ENCODE assay signal across 9 cellular contexts in the genomic region with DNA sequence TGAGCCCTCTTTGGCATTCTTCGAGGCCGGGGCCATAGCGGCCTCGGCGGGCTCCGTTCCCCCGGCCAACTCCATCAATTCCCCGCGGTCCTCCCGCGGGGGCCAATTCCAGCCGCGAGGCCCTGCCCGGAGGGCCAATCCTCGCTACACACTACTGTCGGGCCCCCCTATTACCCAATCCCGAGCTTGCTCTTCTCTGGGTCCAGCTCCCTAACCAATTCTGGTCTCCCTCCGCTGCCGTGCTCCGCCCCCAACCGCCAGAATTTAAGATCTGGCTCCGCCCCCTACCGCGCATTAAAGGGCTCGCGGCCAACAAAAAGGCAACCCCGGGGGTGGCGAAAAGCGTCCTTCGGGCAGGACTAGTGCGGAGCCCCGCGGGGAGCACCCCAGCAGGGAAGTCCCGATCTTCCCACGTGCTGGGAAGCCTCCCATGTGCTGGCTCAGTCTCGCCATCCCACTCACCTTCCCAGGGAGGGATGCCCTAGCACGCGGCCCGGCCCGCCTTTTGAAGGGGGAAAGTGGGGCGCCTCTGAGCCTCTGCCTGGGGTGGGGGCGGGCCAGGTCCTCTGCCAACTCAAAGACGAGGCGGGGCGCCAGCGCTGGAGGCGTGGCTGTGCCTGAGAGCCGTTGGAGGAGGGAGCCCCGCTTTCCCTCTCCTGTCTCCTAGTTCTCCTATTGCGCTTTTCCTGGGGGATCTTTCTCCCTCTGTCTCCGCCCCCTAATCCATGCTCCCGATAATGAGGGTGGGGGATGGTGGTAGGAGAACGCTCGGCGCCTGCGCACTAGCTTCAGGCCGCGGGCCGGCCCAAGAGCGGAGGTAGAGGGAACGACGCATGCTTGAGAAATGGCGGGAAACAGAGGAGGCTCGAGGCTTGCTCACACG. TPM values are rescaled to one million over a fixed set of nuclear protein-coding genes. Genes with fewer than 3 reads are reported as not detected.
DNase-seq lines count a peak whose midpoint lies in the region; ATAC-seq and TF ChIP-seq lines count a peak whose summit lies in the region.
"Had no signal": no experiment of that assay in that cellular context is flagged by ENCODE, and none has a peak within 500 bp of the region (broad histone marks: within the 10 kb centered on the region; RNA-seq: fewer than 3 reads in every experiment).

No MANE protein-coding gene starts in this region.

- H3K4me1 ChIP-seq in NT2/D1 (ENCODE audit: insufficient read depth, insufficient read length) (peaks cover 7% of the 10 kb centered on the region), muscle layer of colon (ENCODE audit: insufficient read depth, low read length) (peaks cover 5% of the 10 kb centered on the region)

- intact Hi-C loops in CD14-positive monocyte (cut with micrococcal nuclease), result no loop called here

- peak overlapping the region in 1 of 7 donors; percentile 58 for H3K27ac Mint-ChIP-seq in CD14-positive monocyte

- peak overlapping the region; percentile 33 for H3K9ac ChIP-seq in NT2/D1 (ENCODE audit: insufficient read length, low read depth)
- peak overlapping the region; percentile 4 for H3K9ac ChIP-seq in muscle layer of colon (ENCODE audit: low read length)

- H3K4me3 Mint-ChIP-seq in CD14-positive monocyte, result peak overlapping the region; percentile 82 to 92
- peak overlapping the region; percentile 93 for H3K4me3 Mint-ChIP-seq in activated T-cell treated with anti-CD3 and anti-CD28 coated beads, Interleukin-2, amount 50 U/mL, for 4 hours

- peaks cover 0 to 17% (median 6%) of the 10 kb centered on the region in 7 donors for H3K9me3 Mint-ChIP-seq in CD14-positive monocyte
- H3K9me3 Mint-ChIP-seq in activated T-cell treated with anti-CD3 and anti-CD28 coated beads, Interleukin-2, amount 50 U/mL, for 4 hours, result no peaks in the 10 kb centered on the region

- H3K27me3 Mint-ChIP-seq in CD14-positive monocyte (ENCODE audit: low read depth in 3 of 3), result peaks cover 39 to 56% (median 41%) of the 10 kb centered on the region in 3 donors
- no peaks in the 10 kb centered on the region for H3K27me3 Mint-ChIP-seq in activated T-cell treated with anti-CD3 and anti-CD28 coated beads, Interleukin-2, amount 50 U/mL, for 4 hours (ENCODE audit: low read depth)

- H3K36me3 Mint-ChIP-seq in CD14-positive monocyte, result peaks cover 0 to 2% of the 10 kb centered on the region in 2 donors
- no peaks in the 10 kb centered on the region for H3K36me3 Mint-ChIP-seq in activated T-cell treated with anti-CD3 and anti-CD28 coated beads, Interleukin-2, amount 50 U/mL, for 4 hours (ENCODE audit: insufficient read depth)

- peak; percentile 65 for DNase-seq in CD14-positive monocyte (ENCODE audit: low spot score)
- peak; percentile 73 for DNase-seq in NT2/D1 (ENCODE audit: low read depth, low spot score)
- DNase-seq in activated T-cell treated with anti-CD3 and anti-CD28 coated beads, Interleukin-2, amount 50 U/mL, for 4 hours, result peak; percentile 93
- DNase-seq in stimulated activated CD8-positive, alpha-beta memory T cell treated with anti-CD3 and anti-CD28 coated beads, Interleukin-4, amount 100 ng/mL, for 4 hours (ENCODE audit: low read depth in 2 of 2, low spot score in 1 of 2), result peak; percentile 87 to 89

- peak overlapping the region; percentile 23 for H3K27ac ChIP-seq in muscle layer of colon (ENCODE audit: low read depth, low read length)

- H3K4me1 Mint-ChIP-seq in CD14-positive monocyte, result peaks cover 38% of the 10 kb centered on the region
- H3K4me1 Mint-ChIP-seq in activated T-cell treated with anti-CD3 and anti-CD28 coated beads, Interleukin-2, amount 50 U/mL, for 4 hours (ENCODE audit: low read depth), result peaks cover 44% of the 10 kb centered on the region

- ATAC-seq in GM19397 (IDR thresholded peaks at IDR 0.05; ENCODE audit: unreplicated experiment) (peak; percentile 80), HG03521 (IDR thresholded peaks at IDR 0.05; ENCODE audit: unreplicated experiment) (peak; percentile 89), esophagus mucosa (peak; percentile 65)
- peak; percentile 95 for ATAC-seq in activated T-cell treated with anti-CD3 and anti-CD28 coated beads, Interleukin-2, amount 50 U/mL, for 4 hours

- peak overlapping the region; percentile 54 for H3K4me3 ChIP-seq in NT2/D1 (ENCODE audit: insufficient read length, low read depth)
- peak overlapping the region; percentile 52 to 60 for H3K4me3 ChIP-seq in muscle layer of colon (ENCODE audit: low read depth in 1 of 2, low read length in 2 of 2)

- H3K36me3 ChIP-seq in NT2/D1 (ENCODE audit: insufficient read depth, insufficient read length, low read length) (no peaks in the 10 kb centered on the region), muscle layer of colon (ENCODE audit: insufficient read depth, low read length) (no peaks in the 10 kb centered on the region)

- peaks cover 91% of the 10 kb centered on the region for H3K27me3 ChIP-seq in NT2/D1 (ENCODE audit: insufficient read depth, insufficient read length)
- H3K27me3 ChIP-seq in muscle layer of colon (ENCODE audit: control insufficient read depth in 1 of 2, insufficient read depth in 2 of 2, low read length in 2 of 2), result peaks cover 0 to 21% of the 10 kb centered on the region in 2 donors

- no peak for TF ChIP-seq CTCF in CD14-positive monocyte (IDR thresholded peaks at IDR 0.05)

- H3K9me3 ChIP-seq in NT2/D1 (ENCODE audit: insufficient read depth, low read length) (peaks cover 8% of the 10 kb centered on the region; the same call in 1 of the 2 replicates), muscle layer of colon (ENCODE audit: low read length) (no peaks in the 10 kb centered on the region)

RNA-seq across cellular contexts. Expression of gene LIPE, which starts 3.5 kb away (rescaled TPM):
- not detected for polyA plus RNA-seq in CD14-positive monocyte
- total RNA-seq in activated T-cell treated with anti-CD3 and anti-CD28 coated beads, Interleukin-2, amount 50 U/mL, for 4 hours, result 10 to 100 TPM; 23.0 to 29.1 (median 28.0) TPM
- 10.8 TPM for total RNA-seq in esophagus mucosa

RNA-seq across cellular contexts. Expression of gene CXCL17, which starts 19.0 kb away (rescaled TPM):
- polyA plus RNA-seq in CD14-positive monocyte, result not detected
- total RNA-seq in activated T-cell treated with anti-CD3 and anti-CD28 coated beads, Interleukin-2, amount 50 U/mL, for 4 hours, result not detected
- 38.6 TPM for total RNA-seq in esophagus mucosa
- total RNA-seq: T-helper 2 cell treated with Interferon-gamma antibody and Interleukin-4, amounts not matched to agents 100 ng/mL and 5 ng/mL, for 36 hours had no signal

RNA-seq across cellular contexts. Expression of gene CNFN, which starts 33.6 kb away (rescaled TPM):
- polyA plus RNA-seq in CD14-positive monocyte, result 1 to 10 TPM; 3.4 to 6.4 TPM
- not detected for total RNA-seq in activated T-cell treated with anti-CD3 and anti-CD28 coated beads, Interleukin-2, amount 50 U/mL, for 4 hours
- 1,078 TPM for total RNA-seq in esophagus mucosa

Comparison
In these comparisons a context has a peak if more than half of its experiments do, and no peak if none do; other contexts are left out.
1. Peak in every context shown above with its lines: DNase-seq, ATAC-seq, H3K4me3 ChIP-seq and H3K27ac ChIP-seq.
2. RNA of gene CXCL17, which starts 19.0 kb away (total RNA-seq): 38.6 TPM in esophagus mucosa (single experiment); not detected in activated T-cell treated with anti-CD3 and anti-CD28 coated beads, Interleukin-2, amount 50 U/mL, for 4 hours; every median in the first group is over 10 times any median in the second.
3. RNA of gene CNFN, which starts 33.6 kb away (total RNA-seq): 1,078 TPM in esophagus mucosa (single experiment); not detected in activated T-cell treated with anti-CD3 and anti-CD28 coated beads, Interleukin-2, amount 50 U/mL, for 4 hours; every median in the first group is over 100 times any median in the second.